Comparison of ENCODE assay signal across 32 cellular contexts in the genomic region with DNA sequence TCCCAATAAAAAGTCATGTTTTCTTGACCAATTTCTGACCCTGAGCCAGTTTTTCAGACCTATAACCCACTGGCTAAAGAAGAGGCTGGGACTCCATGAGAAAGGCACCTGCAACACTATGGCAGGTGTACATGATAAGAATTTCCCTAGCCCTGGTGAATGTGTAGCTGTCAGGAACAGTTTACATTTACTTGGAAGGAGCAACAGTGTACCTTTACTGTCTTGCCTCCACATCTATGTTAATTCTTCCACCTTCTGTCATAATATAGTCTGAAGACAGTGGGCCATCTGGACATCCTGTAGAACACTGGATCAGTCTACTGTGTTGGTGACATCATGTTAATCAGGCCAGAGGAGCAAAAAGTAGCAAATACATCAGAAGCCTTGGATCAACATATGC.
"Had no signal": no experiment of that assay in that cellular context is flagged by ENCODE, and none has a peak within 500 bp of the region (broad histone marks: within the 10 kb centered on the region; RNA-seq: fewer than 3 reads in every experiment).

No MANE protein-coding gene starts in this region.

- H3K36me3 ChIP-seq: adrenal gland, brain microvascular endothelial cell, breast epithelium had no signal

- H3K4me1 Mint-ChIP-seq: activated B cell treated with CpG ODN at 0.5 μM for 24 hours; activated CD4-positive, alpha-beta T cell treated with anti-CD3 and anti-CD28 coated beads, Interleukin-2, amount 10 ng/mL, durations not matched to agents 7 days and 5 days; activated naive CD8-positive, alpha-beta T cell treated with anti-CD3 and anti-CD28 coated beads for 36 hours; activated T-helper 17 cell treated with anti-CD3 and anti-CD28 coated beads, Interleukin-2, amount 50 U/mL, for 72 hours had no signal

- H3K27ac ChIP-seq: adrenal gland, body of pancreas, brain microvascular endothelial cell, breast epithelium, coronary artery had no signal

- H3K27ac Mint-ChIP-seq: activated B cell treated with CpG ODN at 0.5 μM for 24 hours; activated CD4-positive, alpha-beta memory T cell treated with anti-CD3 and anti-CD28 coated beads for 36 hours; activated CD4-positive, alpha-beta T cell treated with anti-CD3 and anti-CD28 coated beads, Interleukin-2, amount 10 ng/mL, durations not matched to agents 7 days and 5 days; activated CD8-positive, alpha-beta T cell treated with anti-CD3 and anti-CD28 coated beads for 36 hours; activated naive CD4-positive, alpha-beta T cell treated with anti-CD3 and anti-CD28 coated beads for 36 hours; activated naive CD4-positive, alpha-beta T cell treated with anti-CD3 and anti-CD28 coated beads, Interleukin-2, amount 50 U/mL, for 72 hours; activated naive CD8-positive, alpha-beta T cell treated with anti-CD3 and anti-CD28 coated beads for 36 hours; activated T-cell treated with anti-CD3 and anti-CD28 coated beads, Interleukin-2, amount 50 U/mL, for 72 hours; activated T-helper 1 cell treated with anti-CD3 and anti-CD28 coated beads, Interleukin-12 subunit alpha, Interleukin-12 subunit beta, Interleukin-2, Interleukin-4 antibody, amounts not matched to agents 30 ng/mL and 10 ng/mL and 1 ng/mL, durations not matched to agents 14 hours and 24 hours and 36 hours; activated T-helper 17 cell treated with anti-CD3 and anti-CD28 coated beads, Interleukin-2, amount 50 U/mL, for 72 hours; T-helper 1 cell treated with Interleukin-12 subunit alpha and Interleukin-12 subunit beta and Interleukin-4 antibody, amounts not matched to agents 30 μg/mL and 1 μg/mL, for 36 hours; T-helper 2 cell treated with Interferon-gamma antibody and Interleukin-4, amounts not matched to agents 5 μg/mL and 100 μg/mL, for 36 hours had no signal

- H3K36me3 Mint-ChIP-seq: activated CD4-positive, alpha-beta memory T cell treated with anti-CD3 and anti-CD28 coated beads for 36 hours; activated naive CD4-positive, alpha-beta T cell treated with anti-CD3 and anti-CD28 coated beads, Interleukin-2, amount 50 U/mL, for 72 hours; activated naive CD8-positive, alpha-beta T cell treated with anti-CD3 and anti-CD28 coated beads for 36 hours had no signal

- DNase-seq: activated B cell treated with CpG ODN at 0.5 μM for 24 hours; activated CD4-positive, alpha-beta memory T cell treated with anti-CD3 and anti-CD28 coated beads for 36 hours; activated CD4-positive, alpha-beta T cell treated with anti-CD3 and anti-CD28 coated beads for 48 hours; activated CD4-positive, alpha-beta T cell treated with anti-CD3 and anti-CD28 coated beads, Interleukin-2, amount 10 ng/mL, durations not matched to agents 7 days and 5 days; activated CD4-positive, CD25-positive, alpha-beta regulatory T cell treated with anti-CD3 and anti-CD28 coated beads, Interleukin-2, amount 50 U/mL, for 72 hours; activated CD8-positive, alpha-beta memory T cell treated with anti-CD3 and anti-CD28 coated beads, Interleukin-2, amount 50 U/mL, for 4 hours; activated CD8-positive, alpha-beta T cell treated with anti-CD3 and anti-CD28 coated beads for 36 hours; activated effector memory CD4-positive, alpha-beta T cell treated with anti-CD3 and anti-CD28 coated beads, Interleukin-2, amount 50 U/mL, for 16 hours; activated gamma-delta T cell treated with Interleukin-2 at 50 U/mL for 16 hours; activated naive CD4-positive, alpha-beta T cell; activated naive CD4-positive, alpha-beta T cell treated with anti-CD3 and anti-CD28 coated beads for 36 hours; activated naive CD4-positive, alpha-beta T cell treated with anti-CD3 and anti-CD28 coated beads, Interleukin-2, amount 50 U/mL, for 16 hours; activated naive CD8-positive, alpha-beta T cell treated with anti-CD3 and anti-CD28 coated beads for 36 hours; activated T-cell treated with anti-CD3 and anti-CD28 coated beads for 4 hours; activated T-cell treated with anti-CD3 and anti-CD28 coated beads, Interleukin-2, amount 50 U/mL, for 1 hour; activated T-cell treated with anti-CD3 and anti-CD28 coated beads, Interleukin-2, amount 50 U/mL, for 4 hours; activated T-cell treated with anti-CD3 and anti-CD28 coated beads, Interleukin-2, amount 50 U/mL, for 72 hours; adrenal gland; amniotic stem cell; aorta; body of pancreas; brain microvascular endothelial cell; central memory CD4-positive, alpha-beta T cell; T-helper 2 cell; T-helper 9 cell had no signal

- ATAC-seq: activated CD8-positive, alpha-beta T cell treated with anti-CD3 and anti-CD28 coated beads for 36 hours; activated naive CD4-positive, alpha-beta T cell treated with anti-CD3 and anti-CD28 coated beads, Interleukin-2, amount 50 U/mL, for 72 hours; activated T-cell treated with anti-CD3 and anti-CD28 coated beads, Interleukin-2, amount 50 U/mL, for 4 hours; activated T-cell treated with anti-CD3 and anti-CD28 coated beads, Interleukin-2, amount 50 U/mL, for 72 hours; activated T-helper 17 cell treated with anti-CD3 and anti-CD28 coated beads, Interleukin-2, amount 50 U/mL, for 72 hours; body of pancreas had no signal

- H3K9me3 Mint-ChIP-seq: activated B cell treated with CpG ODN at 0.5 μM for 24 hours; activated CD4-positive, alpha-beta memory T cell treated with anti-CD3 and anti-CD28 coated beads for 36 hours; activated CD4-positive, alpha-beta T cell treated with anti-CD3 and anti-CD28 coated beads, Interleukin-2, amount 10 ng/mL, durations not matched to agents 7 days and 5 days; activated CD8-positive, alpha-beta T cell treated with anti-CD3 and anti-CD28 coated beads for 36 hours; activated naive CD4-positive, alpha-beta T cell treated with anti-CD3 and anti-CD28 coated beads for 36 hours; activated naive CD4-positive, alpha-beta T cell treated with anti-CD3 and anti-CD28 coated beads, Interleukin-2, amount 50 U/mL, for 72 hours; activated naive CD8-positive, alpha-beta T cell treated with anti-CD3 and anti-CD28 coated beads for 36 hours; activated T-cell treated with anti-CD3 and anti-CD28 coated beads, Interleukin-2, amount 50 U/mL, for 4 hours; activated T-cell treated with anti-CD3 and anti-CD28 coated beads, Interleukin-2, amount 50 U/mL, for 72 hours; activated T-helper 1 cell treated with anti-CD3 and anti-CD28 coated beads, Interleukin-12 subunit alpha, Interleukin-12 subunit beta, Interleukin-2, Interleukin-4 antibody, amounts not matched to agents 30 ng/mL and 10 ng/mL and 1 ng/mL, durations not matched to agents 14 hours and 24 hours and 36 hours; activated T-helper 17 cell treated with anti-CD3 and anti-CD28 coated beads, Interleukin-2, amount 50 U/mL, for 72 hours; T-helper 1 cell treated with Interleukin-12 subunit alpha and Interleukin-12 subunit beta and Interleukin-4 antibody, amounts not matched to agents 30 μg/mL and 1 μg/mL, for 36 hours; T-helper 2 cell treated with Interferon-gamma antibody and Interleukin-4, amounts not matched to agents 5 μg/mL and 100 μg/mL, for 36 hours had no signal

- H3K27me3 ChIP-seq: adrenal gland, body of pancreas, brain microvascular endothelial cell, breast epithelium had no signal

- H3K4me3 ChIP-seq: adrenal gland, body of pancreas, breast epithelium, coronary artery had no signal

- H3K4me1 ChIP-seq: adrenal gland, body of pancreas had no signal

- H3K9me3 ChIP-seq: adrenal gland, body of pancreas, breast epithelium had no signal

- H3K4me3 Mint-ChIP-seq: activated B cell treated with CpG ODN at 0.5 μM for 24 hours; activated CD4-positive, alpha-beta memory T cell treated with anti-CD3 and anti-CD28 coated beads for 36 hours; activated CD4-positive, alpha-beta T cell treated with anti-CD3 and anti-CD28 coated beads, Interleukin-2, amount 10 ng/mL, durations not matched to agents 7 days and 5 days; activated CD8-positive, alpha-beta T cell treated with anti-CD3 and anti-CD28 coated beads for 36 hours; activated naive CD4-positive, alpha-beta T cell treated with anti-CD3 and anti-CD28 coated beads for 36 hours; activated naive CD8-positive, alpha-beta T cell treated with anti-CD3 and anti-CD28 coated beads for 36 hours; activated T-cell treated with anti-CD3 and anti-CD28 coated beads, Interleukin-2, amount 50 U/mL, for 4 hours; activated T-cell treated with anti-CD3 and anti-CD28 coated beads, Interleukin-2, amount 50 U/mL, for 72 hours; activated T-helper 1 cell treated with anti-CD3 and anti-CD28 coated beads, Interleukin-12 subunit alpha, Interleukin-12 subunit beta, Interleukin-2, Interleukin-4 antibody, amounts not matched to agents 30 ng/mL and 10 ng/mL and 1 ng/mL, durations not matched to agents 14 hours and 24 hours and 36 hours; activated T-helper 17 cell treated with anti-CD3 and anti-CD28 coated beads, Interleukin-2, amount 50 U/mL, for 72 hours; T-helper 1 cell treated with Interleukin-12 subunit alpha and Interleukin-12 subunit beta and Interleukin-4 antibody, amounts not matched to agents 30 μg/mL and 1 μg/mL, for 36 hours; T-helper 2 cell treated with Interferon-gamma antibody and Interleukin-4, amounts not matched to agents 5 μg/mL and 100 μg/mL, for 36 hours had no signal
